ENCODE assay signal across 23 cellular contexts in the genomic region with DNA sequence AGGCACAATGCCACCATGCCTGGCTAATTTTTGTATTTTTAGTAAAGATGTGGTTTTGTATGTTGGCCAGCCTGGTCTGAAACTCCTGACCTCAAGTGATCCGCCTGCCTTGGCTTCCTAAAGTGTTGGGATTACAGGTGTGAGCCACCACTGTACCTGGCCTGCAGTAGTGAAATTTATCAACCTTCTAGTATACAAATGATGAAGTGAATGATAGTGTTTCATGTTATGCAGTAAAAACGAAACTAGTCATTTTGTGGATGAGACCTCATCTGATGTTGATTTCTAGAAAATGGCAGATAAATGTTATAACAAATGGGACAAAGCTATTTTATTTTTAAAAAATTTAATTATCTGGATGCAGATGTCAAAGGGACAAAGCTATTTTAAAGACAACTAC. TPM values are rescaled to one million over a fixed set of nuclear protein-coding genes. Genes with fewer than 3 reads are reported as not detected.
DNase-seq lines count a peak whose midpoint lies in the region; ATAC-seq lines count a peak whose summit lies in the region.
"Had no signal": no experiment of that assay in that cellular context is flagged by ENCODE, and none has a peak within 500 bp of the region (broad histone marks: within the 10 kb centered on the region; RNA-seq: fewer than 3 reads in every experiment).

No MANE protein-coding gene starts in this region.

- intact Hi-C loops in activated naive CD4-positive, alpha-beta T cell treated with anti-CD3 and anti-CD28 coated beads for 36 hours (cut with micrococcal nuclease): no loop called here
- intact Hi-C loops in activated T-helper 2 cell treated with anti-CD3 and anti-CD28 coated beads, Interferon-gamma antibody, Interleukin-2, Interleukin-4, amounts not matched to agents 10 μg/mL and 5 μg/mL and 100 μg/mL, durations not matched to agents 14 hours and 24 hours and 36 hours (cut with micrococcal nuclease): loop anchor here (2.0 to 5.0 kb wide), 2 partner anchors 125 to 281 kb away; no protein-coding TSS in a partner anchor

- H3K36me3 Mint-ChIP-seq in T-helper 1 cell treated with Interleukin-12 subunit alpha and Interleukin-12 subunit beta and Interleukin-4 antibody, amounts not matched to agents 30 μg/mL and 1 μg/mL, for 36 hours (ENCODE audit: low read depth): peaks cover 20% of the 10 kb centered on the region
- peaks cover 0 to 20% of the 10 kb centered on the region in 2 donors for H3K36me3 Mint-ChIP-seq in activated naive CD4-positive, alpha-beta T cell treated with anti-CD3 and anti-CD28 coated beads, Interleukin-2, amount 50 U/mL, for 72 hours
- peaks cover 3% of the 10 kb centered on the region for H3K36me3 Mint-ChIP-seq in activated naive CD4-positive, alpha-beta T cell treated with anti-CD3 and anti-CD28 coated beads for 36 hours (ENCODE audit: low read depth)
- peaks cover 19% of the 10 kb centered on the region for H3K36me3 Mint-ChIP-seq in activated T-helper 2 cell treated with anti-CD3 and anti-CD28 coated beads, Interferon-gamma antibody, Interleukin-2, Interleukin-4, amounts not matched to agents 10 μg/mL and 5 μg/mL and 100 μg/mL, durations not matched to agents 14 hours and 24 hours and 36 hours (ENCODE audit: low read depth)

- H3K9me3 Mint-ChIP-seq in T-helper 1 cell treated with Interleukin-12 subunit alpha and Interleukin-12 subunit beta and Interleukin-4 antibody, amounts not matched to agents 30 μg/mL and 1 μg/mL, for 36 hours: no peaks in the 10 kb centered on the region
- no peaks in the 10 kb centered on the region for H3K9me3 Mint-ChIP-seq in activated naive CD4-positive, alpha-beta T cell treated with anti-CD3 and anti-CD28 coated beads, Interleukin-2, amount 50 U/mL, for 72 hours
- H3K9me3 Mint-ChIP-seq in activated naive CD4-positive, alpha-beta T cell treated with anti-CD3 and anti-CD28 coated beads for 36 hours: no peaks in the 10 kb centered on the region
- peaks cover 4% of the 10 kb centered on the region for H3K9me3 Mint-ChIP-seq in activated T-helper 2 cell treated with anti-CD3 and anti-CD28 coated beads, Interferon-gamma antibody, Interleukin-2, Interleukin-4, amounts not matched to agents 10 μg/mL and 5 μg/mL and 100 μg/mL, durations not matched to agents 14 hours and 24 hours and 36 hours

- no peak overlapping the region for H3K27ac Mint-ChIP-seq in T-helper 1 cell treated with Interleukin-12 subunit alpha and Interleukin-12 subunit beta and Interleukin-4 antibody, amounts not matched to agents 30 μg/mL and 1 μg/mL, for 36 hours
- H3K27ac Mint-ChIP-seq in activated naive CD4-positive, alpha-beta T cell treated with anti-CD3 and anti-CD28 coated beads, Interleukin-2, amount 50 U/mL, for 72 hours: peak overlapping the region in 1 of 2 donors; percentile 84
- no peak overlapping the region for H3K27ac Mint-ChIP-seq in activated naive CD4-positive, alpha-beta T cell treated with anti-CD3 and anti-CD28 coated beads for 36 hours
- H3K27ac Mint-ChIP-seq in activated T-helper 2 cell treated with anti-CD3 and anti-CD28 coated beads, Interferon-gamma antibody, Interleukin-2, Interleukin-4, amounts not matched to agents 10 μg/mL and 5 μg/mL and 100 μg/mL, durations not matched to agents 14 hours and 24 hours and 36 hours: peak overlapping the region; percentile 33

- peak overlapping the region; percentile 7 for H3K4me3 Mint-ChIP-seq in T-helper 1 cell treated with Interleukin-12 subunit alpha and Interleukin-12 subunit beta and Interleukin-4 antibody, amounts not matched to agents 30 μg/mL and 1 μg/mL, for 36 hours
- H3K4me3 Mint-ChIP-seq in activated naive CD4-positive, alpha-beta T cell treated with anti-CD3 and anti-CD28 coated beads for 36 hours: no peak overlapping the region
- no peak overlapping the region for H3K4me3 Mint-ChIP-seq in activated T-helper 2 cell treated with anti-CD3 and anti-CD28 coated beads, Interferon-gamma antibody, Interleukin-2, Interleukin-4, amounts not matched to agents 10 μg/mL and 5 μg/mL and 100 μg/mL, durations not matched to agents 14 hours and 24 hours and 36 hours (ENCODE audit: low read depth)

- CTCF ChIA-PET in activated naive CD4-positive, alpha-beta T cell treated with anti-CD3 and anti-CD28 coated beads for 36 hours (lab: Charles Lee): interaction anchor here (1.2 to 15.8 kb wide), 4 partner anchors 10 to 413 kb away, joined by 3 to 380 read pairs (median 12); no protein-coding TSS in a partner anchor

- DNase-seq in T-helper 1 cell (no peak), kidney glomerular epithelial cell (lab: John Stamatoyannopoulos, UW) (no peak)
- no peak for DNase-seq in activated naive CD4-positive, alpha-beta T cell treated with anti-CD3 and anti-CD28 coated beads, Interleukin-2, amount 50 U/mL, for 72 hours (ENCODE audit: low spot score in 2 of 2)
- no peak for DNase-seq in activated naive CD4-positive, alpha-beta T cell treated with anti-CD3 and anti-CD28 coated beads for 36 hours
- no peak for DNase-seq in activated T-helper 2 cell treated with anti-CD3 and anti-CD28 coated beads, Interferon-gamma antibody, Interleukin-2, Interleukin-4, amounts not matched to agents 10 μg/mL and 5 μg/mL and 100 μg/mL, durations not matched to agents 14 hours and 24 hours and 36 hours (ENCODE audit: low spot score)
- DNase-seq: Calu3, DMS79 treated with DMSO at 0.1 percent for 48 hours, GF-D8, HCEC 1CT, Karpas-422, NCI-H1092, NCI-H1417 treated with DMSO at 0.1 percent for 48 hours, NCI-H187, NCI-H2081 treated with DMSO at 0.1 percent for 48 hours, NCI-H2171, NCI-H226, NCI-H510A, NCI-H69, SHP77 treated with DMSO at 0.1 percent for 48 hours had no signal

- peak; percentile 60 to 81 for ATAC-seq in activated naive CD4-positive, alpha-beta T cell treated with anti-CD3 and anti-CD28 coated beads, Interleukin-2, amount 50 U/mL, for 72 hours
- ATAC-seq in HG02870 (IDR thresholded peaks at IDR 0.05; ENCODE audit: unreplicated experiment) (peak; percentile 42), GM19455 (IDR thresholded peaks at IDR 0.05; ENCODE audit: unreplicated experiment) (no peak)
- ATAC-seq: Panc1 had no signal

- no peaks in the 10 kb centered on the region for H3K27me3 Mint-ChIP-seq in T-helper 1 cell treated with Interleukin-12 subunit alpha and Interleukin-12 subunit beta and Interleukin-4 antibody, amounts not matched to agents 30 μg/mL and 1 μg/mL, for 36 hours (ENCODE audit: low read depth)
- no peaks in the 10 kb centered on the region for H3K27me3 Mint-ChIP-seq in activated naive CD4-positive, alpha-beta T cell treated with anti-CD3 and anti-CD28 coated beads for 36 hours (ENCODE audit: low read depth)
- H3K27me3 Mint-ChIP-seq in activated T-helper 2 cell treated with anti-CD3 and anti-CD28 coated beads, Interferon-gamma antibody, Interleukin-2, Interleukin-4, amounts not matched to agents 10 μg/mL and 5 μg/mL and 100 μg/mL, durations not matched to agents 14 hours and 24 hours and 36 hours (ENCODE audit: low read depth): no peaks in the 10 kb centered on the region

- peaks cover 57% of the 10 kb centered on the region for H3K4me1 Mint-ChIP-seq in T-helper 1 cell treated with Interleukin-12 subunit alpha and Interleukin-12 subunit beta and Interleukin-4 antibody, amounts not matched to agents 30 μg/mL and 1 μg/mL, for 36 hours (ENCODE audit: low read depth)
- H3K4me1 Mint-ChIP-seq in activated naive CD4-positive, alpha-beta T cell treated with anti-CD3 and anti-CD28 coated beads for 36 hours (ENCODE audit: low read depth): peaks cover 56% of the 10 kb centered on the region
- H3K4me1 Mint-ChIP-seq in activated T-helper 2 cell treated with anti-CD3 and anti-CD28 coated beads, Interferon-gamma antibody, Interleukin-2, Interleukin-4, amounts not matched to agents 10 μg/mL and 5 μg/mL and 100 μg/mL, durations not matched to agents 14 hours and 24 hours and 36 hours (ENCODE audit: low read depth): peaks cover 62% of the 10 kb centered on the region

RNA-seq across cellular contexts. Expression of a gene that starts 32.9 kb away (rescaled TPM):
- total RNA-seq in activated naive CD4-positive, alpha-beta T cell treated with anti-CD3 and anti-CD28 coated beads, Interleukin-2, amount 50 U/mL, for 72 hours: 10 to 100 TPM; 17.3 to 21.4 TPM
- 10 to 100 TPM; 18.9 to 19.3 TPM for total RNA-seq in activated naive CD4-positive, alpha-beta T cell treated with anti-CD3 and anti-CD28 coated beads for 36 hours
- total RNA-seq in activated T-helper 2 cell treated with anti-CD3 and anti-CD28 coated beads, Interferon-gamma antibody, Interleukin-2, Interleukin-4, amounts not matched to agents 10 μg/mL and 5 μg/mL and 100 μg/mL, durations not matched to agents 14 hours and 24 hours and 36 hours: 18.1 and 21.2 TPM in 2 replicates

RNA-seq across cellular contexts. Expression of a gene that starts 37.4 kb away (rescaled TPM):
- total RNA-seq in activated naive CD4-positive, alpha-beta T cell treated with anti-CD3 and anti-CD28 coated beads, Interleukin-2, amount 50 U/mL, for 72 hours: 10 to 100 TPM; 57.3 to 62.6 TPM
- total RNA-seq in activated naive CD4-positive, alpha-beta T cell treated with anti-CD3 and anti-CD28 coated beads for 36 hours: 10 to 100 TPM; 79.3 to 85.0 TPM
- 122 and 140 TPM in 2 replicates for total RNA-seq in activated T-helper 2 cell treated with anti-CD3 and anti-CD28 coated beads, Interferon-gamma antibody, Interleukin-2, Interleukin-4, amounts not matched to agents 10 μg/mL and 5 μg/mL and 100 μg/mL, durations not matched to agents 14 hours and 24 hours and 36 hours
